11 cellular contexts compared by ENCODE assay signal in genomic region chr2:69694894-69695849, GRCh38. TPM values are rescaled to one million over a fixed set of nuclear protein-coding genes. Genes with fewer than 3 reads are reported as not detected.
DNase-seq lines count a peak whose midpoint lies in the region; ATAC-seq and TF ChIP-seq lines count a peak whose summit lies in the region.
"Had no signal": no experiment of that assay in that cellular context is flagged by ENCODE, and none has a peak within 500 bp of the region (broad histone marks: within the 10 kb centered on the region; RNA-seq: fewer than 3 reads in every experiment).

No MANE protein-coding gene starts in this region.

- 75% methylated on average over 12 of the region's 12 CpGs for WGBS in mammary epithelial cell (ENCODE audit: low coverage, missing lambda C conversion rate)

- peak overlapping the region; percentile 19 for H3K4me2 ChIP-seq in mammary epithelial cell (ENCODE audit: insufficient read depth, low read depth, low read length)

- H3K36me3 ChIP-seq in mammary epithelial cell (ENCODE audit: insufficient read depth, low read length) (no peaks in the 10 kb centered on the region), right atrium auricular region (no peaks in the 10 kb centered on the region)

- no peak overlapping the region for H3K9ac ChIP-seq in mammary epithelial cell (ENCODE audit: insufficient read depth, low read length)

- H3K27ac Mint-ChIP-seq in CD4-positive, alpha-beta T cell, result peak overlapping the region; percentile 90
- peak overlapping the region; percentile 87 for H3K27ac Mint-ChIP-seq in osteocyte (ENCODE audit: unreplicated experiment)

- H3K79me2 ChIP-seq in mammary epithelial cell (ENCODE audit: insufficient read depth, low read length), result no peaks in the 10 kb centered on the region

- no peaks in the 10 kb centered on the region for H3K9me3 ChIP-seq in CD4-positive, alpha-beta T cell (ENCODE audit: control insufficient read depth, low read length)
- no peaks in the 10 kb centered on the region for H3K9me3 ChIP-seq in mammary epithelial cell (replicated peaks; ENCODE audit: insufficient read depth, low read length)
- H3K9me3 ChIP-seq in right atrium auricular region, result no peaks in the 10 kb centered on the region

- dilution Hi-C loops in mammary epithelial cell (cut with HindIII; ENCODE audit: low sequenced_read_pairs), result loop anchor here (5.0 kb wide), 1 partner anchor 78 kb away; no protein-coding TSS in a partner anchor

- peaks cover 97% of the 10 kb centered on the region for H3K4me1 Mint-ChIP-seq in CD4-positive, alpha-beta T cell (ENCODE audit: low read depth)
- peaks cover 19% of the 10 kb centered on the region for H3K4me1 Mint-ChIP-seq in osteocyte (ENCODE audit: unreplicated experiment)

- no peak for ATAC-seq in CD4-positive, alpha-beta T cell (ENCODE audit: poor library complexity)
- ATAC-seq in GM21528 (IDR thresholded peaks at IDR 0.05; ENCODE audit: low FRiP score, unreplicated experiment), result no peak
- ATAC-seq: foreskin keratinocyte, sciatic nerve had no signal

- no peaks in the 10 kb centered on the region for H3K27me3 ChIP-seq in CD4-positive, alpha-beta T cell (ENCODE audit: control insufficient read depth, insufficient read depth, low read length)
- H3K27me3 ChIP-seq in mammary epithelial cell (ENCODE audit: insufficient read depth, low read length) (no peaks in the 10 kb centered on the region), right atrium auricular region (no peaks in the 10 kb centered on the region)
- H3K27me3 ChIP-seq: foreskin keratinocyte had no signal

- intact Hi-C loops in CD4-positive, alpha-beta T cell (cut with DNase I, micrococcal nuclease), result loop anchor here (1.0 to 5.0 kb wide), 2 partner anchors 51 to 53 kb away; partner anchors contain the start of gene AAK1 (in 1 of the 2)
- intact Hi-C loops in mammary epithelial cell (cut with micrococcal nuclease), result no loop called here

- CTCF ChIA-PET in CD4-positive, alpha-beta T cell (lab: Charles Lee), result interaction anchor here (1.5 kb wide), 1 partner anchor 67 kb away, joined by 3 read pairs; no protein-coding TSS in a partner anchor
- CTCF ChIA-PET in mammary epithelial cell (lab: Charles Lee; ENCODE audit: low non-redundant PET), result no interaction called here

- no peak for TF ChIP-seq CTCF in CD4-positive, alpha-beta T cell (IDR thresholded peaks at IDR 0.05)
- TF ChIP-seq CTCF in mammary epithelial cell (conservative IDR thresholded peaks at IDR 0.05 in 1 of 2, IDR thresholded peaks at IDR 0.05 in 1 of 2; ENCODE audit: extremely low read depth in 1 of 2, insufficient read depth in 1 of 2, low read depth in 1 of 2, low read length in 2 of 2), result no peak
- no peak for TF ChIP-seq CTCF in osteocyte (IDR thresholded peaks at IDR 0.05)
- no peak for TF ChIP-seq CTCF in right atrium auricular region (IDR thresholded peaks at IDR 0.05)

- peak overlapping the region; percentile 8 for H3K4me3 Mint-ChIP-seq in CD4-positive, alpha-beta T cell
- peak overlapping the region; percentile 51 for H3K4me3 Mint-ChIP-seq in osteocyte (ENCODE audit: unreplicated experiment)

- no peak overlapping the region for H2AFZ ChIP-seq in mammary epithelial cell (ENCODE audit: low read depth, low read length)

- H3K36me3 Mint-ChIP-seq in CD4-positive, alpha-beta T cell (ENCODE audit: low read depth), result no peaks in the 10 kb centered on the region
- peaks cover 2% of the 10 kb centered on the region for H3K36me3 Mint-ChIP-seq in osteocyte (ENCODE audit: unreplicated experiment)

- H3K27ac ChIP-seq in CD4-positive, alpha-beta T cell (ENCODE audit: low read depth, low read length), result no peak overlapping the region
- H3K27ac ChIP-seq in mammary epithelial cell (ENCODE audit: insufficient read depth, low read depth, low read length) (no peak overlapping the region), right atrium auricular region (no peak overlapping the region)
- H3K27ac ChIP-seq: foreskin keratinocyte had no signal

- in situ Hi-C loops in KBM-7 (cut with MboI; ENCODE audit: low pct_unique_long_range_greater_than_20kb, low sequenced_read_pairs), result no loop called here
- in situ Hi-C loops in mammary epithelial cell (cut with MboI; ENCODE audit: low sequenced_read_pairs in 2 of 2), result no loop called here

- H3K9me3 Mint-ChIP-seq in CD4-positive, alpha-beta T cell, result no peaks in the 10 kb centered on the region
- no peaks in the 10 kb centered on the region for H3K9me3 Mint-ChIP-seq in osteocyte (ENCODE audit: unreplicated experiment)

- POLR2A ChIA-PET in CD4-positive, alpha-beta T cell (lab: Charles Lee), result interaction anchor here (0.8 to 6.8 kb wide), 7 partner anchors 11 to 448 kb away, joined by 3 to 214 read pairs (median 5); partner anchors contain the start of gene AAK1

- no peaks in the 10 kb centered on the region for H4K20me1 ChIP-seq in mammary epithelial cell (ENCODE audit: insufficient read depth, low read length)

- BruUV-seq in mammary epithelial cell (replicated peaks; lab: Mats Ljungman, UMichigan), result no TSS peak

- no peaks in the 10 kb centered on the region for H3K27me3 Mint-ChIP-seq in CD4-positive, alpha-beta T cell
- peaks cover 5% of the 10 kb centered on the region for H3K27me3 Mint-ChIP-seq in osteocyte (ENCODE audit: unreplicated experiment)

- no peak for DNase-seq in CD4-positive, alpha-beta T cell
- DNase-seq in KBM-7 (peak; percentile 41), mammary epithelial cell (peak; percentile 80), osteocyte (ENCODE audit: extremely low spot score, unreplicated experiment) (no peak), ureter (ENCODE audit: low spot score) (no peak), right atrium auricular region (ENCODE audit: low spot score) (no peak), KG1 (lab: John Stamatoyannopoulos, UW) (no peak)
- DNase-seq: NCI-H345 had no signal

- H3K4me3 ChIP-seq in mammary epithelial cell (replicated peaks in 1 of 3; ENCODE audit: insufficient read depth in 1 of 3, low read depth in 2 of 3, low read length in 3 of 3), result no peak overlapping the region
- H3K4me3 ChIP-seq in right atrium auricular region, result no peak overlapping the region

- peaks cover 9% of the 10 kb centered on the region for H3K4me1 ChIP-seq in mammary epithelial cell (ENCODE audit: insufficient read depth, low read length)
- peaks cover 0 to 10% of the 10 kb centered on the region in 2 donors for H3K4me1 ChIP-seq in right atrium auricular region

RNA-seq across cellular contexts. Expression of gene ANXA4, which starts 46.8 kb away (rescaled TPM):
- 1 to 10 TPM; 4.0 to 5.3 TPM for total RNA-seq in CD4-positive, alpha-beta T cell
- total RNA-seq in mammary epithelial cell, result 100 to 1,000 TPM in 1 of 2 donors, 10 to 100 TPM in 1; 71.0 to 147 TPM
- 148 TPM for polyA plus RNA-seq in mammary epithelial cell
- polyA minus RNA-seq in mammary epithelial cell, result 222 TPM
- 76.6 and 81.5 TPM in 2 replicates for total RNA-seq in osteocyte
- 169 TPM for total RNA-seq in ureter
- total RNA-seq in right atrium auricular region, result 10 to 100 TPM; 12.7 to 25.9 TPM

RNA-seq across cellular contexts. Expression of gene AAK1, which starts 51.6 kb away (rescaled TPM):
- total RNA-seq in CD4-positive, alpha-beta T cell, result 100 to 1,000 TPM; 201 to 208 TPM
- total RNA-seq in mammary epithelial cell (10 to 100 TPM; 86.2 to 97.0 TPM), osteocyte (66.0 and 75.0 TPM in 2 replicates), ureter (97.0 TPM), right atrium auricular region (10 to 100 TPM; 50.4 to 62.6 TPM)
- 27.9 TPM for polyA plus RNA-seq in mammary epithelial cell
- 137 TPM for polyA minus RNA-seq in mammary epithelial cell

Comparison
In these comparisons a context has a peak if more than half of its experiments do, and no peak if none do; other contexts are left out.
1. DNase-seq: peak in KBM-7 (single experiment) and mammary epithelial cell (single experiment); none in CD4-positive, alpha-beta T cell (0 of 10), osteocyte (single experiment), ureter (single experiment), right atrium auricular region (single experiment) and KG1 (single experiment).